Comparison of ENCODE assay signal across 12 cellular contexts in genomic region chr12:38386238-38386985, GRCh38.
DNase-seq lines count a peak whose midpoint lies in the region; ATAC-seq and TF ChIP-seq lines count a peak whose summit lies in the region.
"Had no signal": no experiment of that assay in that cellular context is flagged by ENCODE, and none has a peak within 500 bp of the region (broad histone marks: within the 10 kb centered on the region; RNA-seq: fewer than 3 reads in every experiment).

No MANE protein-coding gene starts in this region.

- peaks cover 12% of the 10 kb centered on the region for H3K4me1 ChIP-seq in OCI-LY3 (ENCODE audit: low read length)

- peak overlapping the region; percentile 35; the same call in 1 of the 2 replicates for H3K4me3 ChIP-seq in OCI-LY3 (ENCODE audit: low read length)
- H3K4me3 ChIP-seq: right lobe of liver had no signal

- H3K36me3 ChIP-seq in OCI-LY3 (replicated peaks; ENCODE audit: low read depth, low read length): no peaks in the 10 kb centered on the region
- H3K36me3 ChIP-seq: right lobe of liver had no signal

- H2AFZ ChIP-seq in OCI-LY3 (ENCODE audit: low read depth, low read length): no peak overlapping the region

- peak; percentile 9 for DNase-seq in A172 (ENCODE audit: low spot score)
- no peak for DNase-seq in ACHN
- DNase-seq in globus pallidus (ENCODE audit: low spot score): no peak
- no peak for DNase-seq in NCI-H1436 treated with DMSO at 0.1 percent for 48 hours (lab: John Stamatoyannopoulos, UW)
- DNase-seq: DMS79, NCI-H1092 treated with DMSO at 0.1 percent for 48 hours, right lobe of liver, T-helper 1 cell had no signal

- no peak overlapping the region for H3K27ac ChIP-seq in OCI-LY3 (ENCODE audit: low read length)
- H3K27ac ChIP-seq: right lobe of liver had no signal

- H3K9me3 ChIP-seq in OCI-LY3 (ENCODE audit: insufficient read depth, low read length): no peaks in the 10 kb centered on the region
- H3K9me3 ChIP-seq: right lobe of liver had no signal

- H3K4me2 ChIP-seq in OCI-LY3 (ENCODE audit: low read length): peak overlapping the region; percentile 37

- no peaks in the 10 kb centered on the region for H4K20me1 ChIP-seq in OCI-LY3 (ENCODE audit: insufficient read depth, low read length)

- no peaks in the 10 kb centered on the region for H3K27me3 ChIP-seq in OCI-LY3 (ENCODE audit: low read depth, low read length)
- H3K27me3 ChIP-seq: right lobe of liver had no signal

- ATAC-seq in GM19452 (IDR thresholded peaks at IDR 0.05; ENCODE audit: unreplicated experiment) (peak; percentile 65), HG03342 (IDR thresholded peaks at IDR 0.05; ENCODE audit: unreplicated experiment) (peak; percentile 69), SK-N-SH treated with all-trans-retinoic acid at 6 μM for 48 hours (no peak)

- H3K9ac ChIP-seq in OCI-LY3 (ENCODE audit: low read length): no peak overlapping the region

- TF ChIP-seq CTCF in OCI-LY3 (IDR thresholded peaks at IDR 0.05; ENCODE audit: low read depth, low read length): no peak

- in situ Hi-C loops in ACHN (cut with HindIII; ENCODE audit: low pct_ligation_motif_present, low pct_unique_long_range_greater_than_20kb, low sequenced_read_pairs): no loop called here

- no peaks in the 10 kb centered on the region for H3K79me2 ChIP-seq in OCI-LY3 (ENCODE audit: low read length)

TF ChIP-seq in SK-N-SH treated with all-trans-retinoic acid at 6 μM for 48 hours, 23 proteins besides CTCF, POLR2A, EP300 and RAD21:
- no peak for TF ChIP-seq ZC3H10 (CRISPR knock-in tag; IDR thresholded peaks at IDR 0.05)
- no peak for TF ChIP-seq ZNF70 (CRISPR knock-in tag; IDR thresholded peaks at IDR 0.05)
- no peak for TF ChIP-seq SNAI2 (CRISPR knock-in tag; IDR thresholded peaks at IDR 0.05)
- TF ChIP-seq CSDC2 (CRISPR knock-in tag; IDR thresholded peaks at IDR 0.05): no peak
- TF ChIP-seq PATZ1 (CRISPR knock-in tag; IDR thresholded peaks at IDR 0.05; ENCODE audit: borderline replicate concordance): no peak
- TF ChIP-seq, protein P1, sequence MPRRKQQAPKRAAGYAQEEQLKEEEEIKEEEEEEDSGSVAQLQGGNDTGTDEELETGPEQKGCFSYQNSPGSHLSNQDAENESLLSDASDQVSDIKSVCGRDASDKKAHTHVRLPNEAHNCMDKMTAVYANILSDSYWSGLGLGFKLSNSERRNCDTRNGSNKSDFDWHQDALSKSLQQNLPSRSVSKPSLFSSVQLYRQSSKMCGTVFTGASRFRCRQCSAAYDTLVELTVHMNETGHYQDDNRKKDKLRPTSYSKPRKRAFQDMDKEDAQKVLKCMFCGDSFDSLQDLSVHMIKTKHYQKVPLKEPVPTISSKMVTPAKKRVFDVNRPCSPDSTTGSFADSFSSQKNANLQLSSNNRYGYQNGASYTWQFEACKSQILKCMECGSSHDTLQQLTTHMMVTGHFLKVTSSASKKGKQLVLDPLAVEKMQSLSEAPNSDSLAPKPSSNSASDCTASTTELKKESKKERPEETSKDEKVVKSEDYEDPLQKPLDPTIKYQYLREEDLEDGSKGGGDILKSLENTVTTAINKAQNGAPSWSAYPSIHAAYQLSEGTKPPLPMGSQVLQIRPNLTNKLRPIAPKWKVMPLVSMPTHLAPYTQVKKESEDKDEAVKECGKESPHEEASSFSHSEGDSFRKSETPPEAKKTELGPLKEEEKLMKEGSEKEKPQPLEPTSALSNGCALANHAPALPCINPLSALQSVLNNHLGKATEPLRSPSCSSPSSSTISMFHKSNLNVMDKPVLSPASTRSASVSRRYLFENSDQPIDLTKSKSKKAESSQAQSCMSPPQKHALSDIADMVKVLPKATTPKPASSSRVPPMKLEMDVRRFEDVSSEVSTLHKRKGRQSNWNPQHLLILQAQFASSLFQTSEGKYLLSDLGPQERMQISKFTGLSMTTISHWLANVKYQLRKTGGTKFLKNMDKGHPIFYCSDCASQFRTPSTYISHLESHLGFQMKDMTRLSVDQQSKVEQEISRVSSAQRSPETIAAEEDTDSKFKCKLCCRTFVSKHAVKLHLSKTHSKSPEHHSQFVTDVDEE (CRISPR knock-in tag; IDR thresholded peaks at IDR 0.05): no peak
- no peak for TF ChIP-seq PPARA (CRISPR knock-in tag; IDR thresholded peaks at IDR 0.05; ENCODE audit: borderline replicate concordance)
- no peak for TF ChIP-seq ZFP30 (CRISPR knock-in tag; IDR thresholded peaks at IDR 0.05)
- TF ChIP-seq RARB (CRISPR knock-in tag; IDR thresholded peaks at IDR 0.05): no peak
